ENCODE assay signal across 20 cellular contexts in genomic region chr4:174172274-174172673, GRCh38.
DNase-seq lines count a peak whose midpoint lies in the region; ATAC-seq, FAIRE-seq and TF ChIP-seq lines count a peak whose summit lies in the region.
"Had no signal": no experiment of that assay in that cellular context is flagged by ENCODE, and none has a peak within 500 bp of the region (broad histone marks: within the 10 kb centered on the region; RNA-seq: fewer than 3 reads in every experiment).

No MANE protein-coding gene starts in this region.

- no peak overlapping the region for H3K4me2 ChIP-seq in SK-N-SH
- H3K4me2 ChIP-seq in Karpas-422 (ENCODE audit: low read depth, low read length, poor library complexity, severe bottlenecking) = no peak overlapping the region

- WGBS in SK-N-SH (ENCODE audit: low lambda C conversion rate) = 79% methylated on average over 3 of the region's 3 CpGs

- H3K36me3 ChIP-seq in SK-N-SH (replicated peaks in 1 of 2; ENCODE audit: control insufficient read depth in 1 of 2, insufficient read depth in 2 of 2, low read length in 1 of 2) = no peaks in the 10 kb centered on the region
- H3K36me3 ChIP-seq in kidney (ENCODE audit: control insufficient read depth in 1 of 2, insufficient read depth in 2 of 2, low read length in 2 of 2) = no peaks in the 10 kb centered on the region
- H3K36me3 ChIP-seq in upper lobe of right lung = no peaks in the 10 kb centered on the region
- H3K36me3 ChIP-seq in Karpas-422 (ENCODE audit: insufficient read depth, low read length) = no peaks in the 10 kb centered on the region

- H3K27ac ChIP-seq in SK-N-SH (ENCODE audit: low read depth in 2 of 2, low read length in 1 of 2) (no peak overlapping the region; a peak in 1 of 4 replicates), kidney (ENCODE audit: low read depth in 2 of 2, low read length in 2 of 2) (no peak overlapping the region), upper lobe of right lung (no peak overlapping the region), Karpas-422 (ENCODE audit: low read length) (no peak overlapping the region)
- H3K27ac ChIP-seq: GM23248 had no signal

- no peak for TF ChIP-seq EP300 in SK-N-SH (IDR thresholded peaks at IDR 0.05; ENCODE audit: borderline replicate concordance in 1 of 2, low read depth in 1 of 2, low read length in 1 of 2)

- H3K27me3 ChIP-seq in SK-N-SH (ENCODE audit: insufficient read depth) (no peaks in the 10 kb centered on the region), upper lobe of right lung (peaks cover 6% of the 10 kb centered on the region), Karpas-422 (ENCODE audit: low read length) (no peaks in the 10 kb centered on the region)

- H3K9me2 ChIP-seq in SK-N-SH (no peaks in the 10 kb centered on the region), Karpas-422 (replicated peaks; ENCODE audit: insufficient read depth, low read length) (no peaks in the 10 kb centered on the region)

- POLR2A ChIA-PET in SK-N-SH (lab: Yijun Ruan, JAX) = no interaction called here

- H3K4me1 ChIP-seq in SK-N-SH (ENCODE audit: control insufficient read depth in 1 of 2, insufficient read depth in 2 of 2, low read depth in 1 of 2, low read length in 1 of 2) (peaks cover 0 to 6% of the 10 kb centered on the region in 2 experiments; a peak in 2 of 4 replicates), kidney (ENCODE audit: control insufficient read depth in 1 of 2, insufficient read depth in 1 of 2, low read depth in 1 of 2, low read length in 2 of 2) (no peaks in the 10 kb centered on the region), upper lobe of right lung (no peaks in the 10 kb centered on the region), Karpas-422 (ENCODE audit: low read length) (no peaks in the 10 kb centered on the region)

- no peaks in the 10 kb centered on the region for H3K4me1 Mint-ChIP-seq in endothelial cell (ENCODE audit: unreplicated experiment)
- H3K4me1 Mint-ChIP-seq: CD4-positive, alpha-beta memory T cell had no signal

- TF ChIP-seq RAD21 in SK-N-SH (IDR thresholded peaks at IDR 0.05; ENCODE audit: low read length) = no peak

- intact Hi-C loops in kidney (cut with DNase I) = no loop called here
- intact Hi-C loops in upper lobe of right lung (cut with DNase I) = no loop called here

- H3K27me3 Mint-ChIP-seq in endothelial cell (ENCODE audit: unreplicated experiment) = no peaks in the 10 kb centered on the region

- H3K4me3 ChIP-seq in SK-N-SH (ENCODE audit: low read depth in 2 of 2, low read length in 1 of 2) (no peak overlapping the region), kidney (ENCODE audit: low read length in 2 of 2) (no peak overlapping the region), upper lobe of right lung (no peak overlapping the region), Karpas-422 (ENCODE audit: low read length) (no peak overlapping the region)
- H3K4me3 ChIP-seq: GM23248 had no signal

- no peaks in the 10 kb centered on the region for H3K9me3 Mint-ChIP-seq in endothelial cell (ENCODE audit: unreplicated experiment)

- H3F3A ChIP-seq in SK-N-SH (replicated peaks; ENCODE audit: insufficient read depth) = no peaks in the 10 kb centered on the region

- H4K20me1 ChIP-seq in SK-N-SH (ENCODE audit: insufficient read depth) (no peaks in the 10 kb centered on the region), Karpas-422 (ENCODE audit: insufficient read depth, low read depth, low read length) (no peaks in the 10 kb centered on the region)

- no peak overlapping the region for H3K27ac Mint-ChIP-seq in endothelial cell (ENCODE audit: unreplicated experiment)
- H3K27ac Mint-ChIP-seq: CD4-positive, alpha-beta memory T cell had no signal

- no peak overlapping the region for H3K4me3 Mint-ChIP-seq in endothelial cell (ENCODE audit: unreplicated experiment)
- H3K4me3 Mint-ChIP-seq: CD4-positive, alpha-beta memory T cell had no signal

- H2AFZ ChIP-seq in SK-N-SH (ENCODE audit: low read depth) (no peak overlapping the region), Karpas-422 (ENCODE audit: low read length) (no peak overlapping the region)
- H2AFZ ChIP-seq: GM23248 had no signal

- no peak for DNase-seq in SK-N-SH
- no peak for DNase-seq in kidney
- no peak for DNase-seq in upper lobe of right lung
- DNase-seq in Karpas-422 = no peak
- DNase-seq in endothelial cell (ENCODE audit: low spot score) = no peak
- DNase-seq: 8988T; C1 segment of cervical spinal cord; Calu3; CD4-positive, alpha-beta memory T cell; COR-L47; DMS53; DMS79 treated with DMSO at 0.1 percent for 48 hours; GM23248; H7; HCEC 1CT had no signal

- H3K36me3 Mint-ChIP-seq in endothelial cell (ENCODE audit: low read depth, unreplicated experiment) = no peaks in the 10 kb centered on the region
- H3K36me3 Mint-ChIP-seq: CD4-positive, alpha-beta memory T cell had no signal

- ATAC-seq in upper lobe of right lung = no peak
- no peak for ATAC-seq in GM19452 (IDR thresholded peaks at IDR 0.05; ENCODE audit: unreplicated experiment)

- FAIRE-seq in G401.6 (lab: Jason Lieb, UNC) = peak; percentile 72
- FAIRE-seq in colon (lab: Jason Lieb, UNC) = peak; percentile 65
- FAIRE-seq in kidney (lab: Jason Lieb, UNC) = peak; percentile 30
- FAIRE-seq: GM12892, H1 had no signal

- H3K9me3 ChIP-seq in SK-N-SH = no peaks in the 10 kb centered on the region
- no peaks in the 10 kb centered on the region for H3K9me3 ChIP-seq in kidney (ENCODE audit: control insufficient read depth in 1 of 2, low read length in 2 of 2)
- H3K9me3 ChIP-seq in upper lobe of right lung = no peaks in the 10 kb centered on the region
- no peaks in the 10 kb centered on the region for H3K9me3 ChIP-seq in Karpas-422 (ENCODE audit: low read length)

- TF ChIP-seq CTCF in SK-N-SH (IDR thresholded peaks at IDR 0.05) = no peak
- no peak for TF ChIP-seq CTCF in kidney (IDR thresholded peaks at IDR 0.05; ENCODE audit: borderline replicate concordance, extremely low read depth, insufficient read depth)
- no peak for TF ChIP-seq CTCF in upper lobe of right lung (IDR thresholded peaks at IDR 0.05)
- TF ChIP-seq CTCF in endothelial cell (IDR thresholded peaks at IDR 0.05; ENCODE audit: unreplicated experiment) = no peak

- H3K79me2 ChIP-seq in SK-N-SH (ENCODE audit: insufficient read depth) (no peaks in the 10 kb centered on the region), Karpas-422 (ENCODE audit: low read length) (no peaks in the 10 kb centered on the region)

- CTCF ChIA-PET in SK-N-SH (lab: Yijun Ruan, JAX) = no interaction called here

- no peak overlapping the region for H3K9ac ChIP-seq in SK-N-SH
- H3K9ac ChIP-seq in kidney (ENCODE audit: low read length in 2 of 2) = no peak overlapping the region
- no peak overlapping the region for H3K9ac ChIP-seq in Karpas-422 (ENCODE audit: low read length)
- H3K9ac ChIP-seq: GM23248 had no signal

TF ChIP-seq in SK-N-SH, 30 proteins besides CTCF, POLR2A, EP300 and RAD21:
- TF ChIP-seq FOXJ3 (CRISPR knock-in tag; IDR thresholded peaks at IDR 0.05) = no peak
- TF ChIP-seq GABPA (IDR thresholded peaks at IDR 0.05; ENCODE audit: low read depth) = no peak
- no peak for TF ChIP-seq FOSL2 (IDR thresholded peaks at IDR 0.05; ENCODE audit: borderline replicate concordance, low read depth)
- TF ChIP-seq POLR2AphosphoS5 (IDR thresholded peaks at IDR 0.05; ENCODE audit: low read depth, low read length) = no peak
- TF ChIP-seq, protein P1, sequence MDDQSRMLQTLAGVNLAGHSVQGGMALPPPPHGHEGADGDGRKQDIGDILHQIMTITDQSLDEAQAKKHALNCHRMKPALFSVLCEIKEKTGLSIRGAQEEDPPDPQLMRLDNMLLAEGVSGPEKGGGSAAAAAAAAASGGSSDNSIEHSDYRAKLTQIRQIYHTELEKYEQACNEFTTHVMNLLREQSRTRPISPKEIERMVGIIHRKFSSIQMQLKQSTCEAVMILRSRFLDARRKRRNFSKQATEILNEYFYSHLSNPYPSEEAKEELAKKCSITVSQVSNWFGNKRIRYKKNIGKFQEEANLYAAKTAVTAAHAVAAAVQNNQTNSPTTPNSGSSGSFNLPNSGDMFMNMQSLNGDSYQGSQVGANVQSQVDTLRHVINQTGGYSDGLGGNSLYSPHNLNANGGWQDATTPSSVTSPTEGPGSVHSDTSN (IDR thresholded peaks at IDR 0.05) = peak; percentile 64
- TF ChIP-seq RCOR1 (IDR thresholded peaks at IDR 0.05; ENCODE audit: low read length) = no peak
- 0 out of 2 replicates have a peak, but pooled peaks have one; percentile 17 for TF ChIP-seq JUND (IDR thresholded peaks at IDR 0.05)
- no peak for TF ChIP-seq CHD2 (IDR thresholded peaks at IDR 0.05; ENCODE audit: low read length, partially characterized antibody)
- no peak for TF ChIP-seq EZH2phosphoT487 (IDR thresholded peaks at IDR 0.05; ENCODE audit: borderline replicate concordance, low read depth)
- TF ChIP-seq IRF3 (IDR thresholded peaks at IDR 0.05; ENCODE audit: low read depth, low read length) = no peak
- TF ChIP-seq TCF12 (IDR thresholded peaks at IDR 0.05) = peak; percentile 21
- TF ChIP-seq SIN3A (IDR thresholded peaks at IDR 0.05; ENCODE audit: borderline replicate concordance, low read depth, low read length) = no peak
- TF ChIP-seq ELF1 (IDR thresholded peaks at IDR 0.05) = no peak
- no peak for TF ChIP-seq NFIC (IDR thresholded peaks at IDR 0.05; ENCODE audit: borderline replicate concordance)
- TF ChIP-seq YY1 (IDR thresholded peaks at IDR 0.05; ENCODE audit: low read depth) = no peak
- TF ChIP-seq, protein P2, sequence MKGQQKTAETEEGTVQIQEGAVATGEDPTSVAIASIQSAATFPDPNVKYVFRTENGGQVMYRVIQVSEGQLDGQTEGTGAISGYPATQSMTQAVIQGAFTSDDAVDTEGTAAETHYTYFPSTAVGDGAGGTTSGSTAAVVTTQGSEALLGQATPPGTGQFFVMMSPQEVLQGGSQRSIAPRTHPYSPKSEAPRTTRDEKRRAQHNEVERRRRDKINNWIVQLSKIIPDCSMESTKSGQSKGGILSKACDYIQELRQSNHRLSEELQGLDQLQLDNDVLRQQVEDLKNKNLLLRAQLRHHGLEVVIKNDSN (IDR thresholded peaks at IDR 0.05; ENCODE audit: borderline replicate concordance, low read depth) = no peak
